In the genomic region with DNA sequence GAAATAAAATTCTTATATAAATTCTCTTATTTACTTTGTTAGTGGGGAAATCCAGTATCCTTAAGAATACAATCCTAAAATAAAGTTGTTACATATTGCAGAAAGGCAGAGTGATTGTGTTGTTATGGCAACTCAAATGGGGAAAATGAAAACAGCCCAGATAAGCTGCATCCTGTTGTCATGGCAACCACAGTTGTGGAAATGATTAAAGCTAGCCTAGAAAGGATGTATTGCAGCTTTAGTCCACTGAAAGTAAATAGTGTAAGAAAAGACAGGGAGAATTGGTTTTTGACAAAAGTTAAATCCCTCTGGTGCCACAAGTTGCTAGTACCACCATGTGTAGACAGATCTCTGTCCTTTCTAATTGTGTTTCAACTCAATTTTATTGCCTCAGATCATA, we compare ENCODE assay signal across 9 cellular contexts. TPM values are rescaled to one million over a fixed set of nuclear protein-coding genes. Genes with fewer than 3 reads are reported as not detected.
A peak's percentile ranks its signal among the peaks of the same experiment; 100 is the strongest.
DNase-seq lines count a peak whose midpoint lies in the region; ATAC-seq and TF ChIP-seq lines count a peak whose summit lies in the region.
"Had no signal": no experiment of that assay in that cellular context is flagged by ENCODE, and none has a peak within 500 bp of the region (broad histone marks: within the 10 kb centered on the region; RNA-seq: fewer than 3 reads in every experiment).

No MANE protein-coding gene starts in this region.

- H3K4me3 Mint-ChIP-seq in activated naive CD4-positive, alpha-beta T cell treated with anti-CD3 and anti-CD28 coated beads for 36 hours: no peak overlapping the region
- no peak overlapping the region for H3K4me3 Mint-ChIP-seq in mesothelial cell of epicardium

- no peak overlapping the region for H3K4me3 ChIP-seq in retinal pigment epithelial cell (ENCODE audit: low read length)

- H3K36me3 Mint-ChIP-seq in activated naive CD4-positive, alpha-beta T cell treated with anti-CD3 and anti-CD28 coated beads for 36 hours (ENCODE audit: low read depth): no peaks in the 10 kb centered on the region
- no peaks in the 10 kb centered on the region for H3K36me3 Mint-ChIP-seq in mesothelial cell of epicardium

- TF ChIP-seq CTCF in retinal pigment epithelial cell (conservative IDR thresholded peaks at IDR 0.05; ENCODE audit: low read depth, low read length) (no peak), mesothelial cell of epicardium (IDR thresholded peaks at IDR 0.05; ENCODE audit: unreplicated experiment) (no peak)

- H3K9me3 Mint-ChIP-seq in activated naive CD4-positive, alpha-beta T cell treated with anti-CD3 and anti-CD28 coated beads for 36 hours: no peaks in the 10 kb centered on the region
- H3K9me3 Mint-ChIP-seq in mesothelial cell of epicardium: no peaks in the 10 kb centered on the region

- DNase-seq in activated naive CD4-positive, alpha-beta T cell treated with anti-CD3 and anti-CD28 coated beads for 36 hours: peak; percentile 27
- DNase-seq in activated naive CD4-positive, alpha-beta T cell (lab: John Stamatoyannopoulos, UW): no peak
- DNase-seq in NCI-H2196 treated with DMSO at 0.1 percent for 48 hours (lab: John Stamatoyannopoulos, UW; ENCODE audit: unreplicated experiment) (peak; percentile 16), dermis blood vessel endothelial cell (peak; percentile 82), retinal pigment epithelial cell (ENCODE audit: low read depth) (peak; percentile 42), mesothelial cell of epicardium (ENCODE audit: low spot score in 2 of 2, unreplicated experiment in 2 of 2) (no peak), SIG-M5 (lab: John Stamatoyannopoulos, UW) (no peak)
- DNase-seq: NCI-H187 treated with DMSO at 0.1 percent for 48 hours had no signal

- CTCF ChIA-PET in activated naive CD4-positive, alpha-beta T cell treated with anti-CD3 and anti-CD28 coated beads for 36 hours (lab: Charles Lee): interaction anchor here (1.4 kb wide), 1 partner anchor 46 kb away, joined by 3 read pairs; no protein-coding TSS in a partner anchor

- H3K27ac Mint-ChIP-seq in activated naive CD4-positive, alpha-beta T cell treated with anti-CD3 and anti-CD28 coated beads for 36 hours: no peak overlapping the region
- H3K27ac Mint-ChIP-seq in mesothelial cell of epicardium: no peak overlapping the region

- peaks cover 9% of the 10 kb centered on the region for H3K4me1 Mint-ChIP-seq in activated naive CD4-positive, alpha-beta T cell treated with anti-CD3 and anti-CD28 coated beads for 36 hours (ENCODE audit: low read depth)
- peaks cover 5% of the 10 kb centered on the region for H3K4me1 Mint-ChIP-seq in mesothelial cell of epicardium

- H3K27me3 Mint-ChIP-seq in activated naive CD4-positive, alpha-beta T cell treated with anti-CD3 and anti-CD28 coated beads for 36 hours (ENCODE audit: low read depth): no peaks in the 10 kb centered on the region
- H3K27me3 Mint-ChIP-seq in mesothelial cell of epicardium (ENCODE audit: low read depth): no peaks in the 10 kb centered on the region

- intact Hi-C loops in activated naive CD4-positive, alpha-beta T cell treated with anti-CD3 and anti-CD28 coated beads for 36 hours (cut with micrococcal nuclease): loop anchor here (5.0 kb wide), 1 partner anchor 45 kb away; a partner anchor contains a TSS

- ATAC-seq in HG03571 (IDR thresholded peaks at IDR 0.05; ENCODE audit: unreplicated experiment): no peak

RNA-seq across cellular contexts. Expression of a gene that starts 43.2 kb away (rescaled TPM):
- total RNA-seq in activated naive CD4-positive, alpha-beta T cell treated with anti-CD3 and anti-CD28 coated beads for 36 hours: 10 to 100 TPM; 10.9 to 12.7 TPM
- 9.5 and 11.6 TPM in 2 replicates for total RNA-seq in dermis blood vessel endothelial cell
- 37.5 to 38.4 TPM (median 37.7 TPM) in 3 replicates for total RNA-seq in mesothelial cell of epicardium

Comparison
In these comparisons a context has a peak if more than half of its experiments do, and no peak if none do; other contexts are left out.
1. DNase-seq: peak in activated naive CD4-positive, alpha-beta T cell treated with anti-CD3 and anti-CD28 coated beads for 36 hours (single experiment), NCI-H2196 treated with DMSO at 0.1 percent for 48 hours (single experiment), dermis blood vessel endothelial cell (single experiment) and retinal pigment epithelial cell (single experiment); none in activated naive CD4-positive, alpha-beta T cell (0 of 4), mesothelial cell of epicardium (0 of 2) and SIG-M5 (single experiment).